Comparison of ENCODE assay signal across 15 cellular contexts in the genomic region with DNA sequence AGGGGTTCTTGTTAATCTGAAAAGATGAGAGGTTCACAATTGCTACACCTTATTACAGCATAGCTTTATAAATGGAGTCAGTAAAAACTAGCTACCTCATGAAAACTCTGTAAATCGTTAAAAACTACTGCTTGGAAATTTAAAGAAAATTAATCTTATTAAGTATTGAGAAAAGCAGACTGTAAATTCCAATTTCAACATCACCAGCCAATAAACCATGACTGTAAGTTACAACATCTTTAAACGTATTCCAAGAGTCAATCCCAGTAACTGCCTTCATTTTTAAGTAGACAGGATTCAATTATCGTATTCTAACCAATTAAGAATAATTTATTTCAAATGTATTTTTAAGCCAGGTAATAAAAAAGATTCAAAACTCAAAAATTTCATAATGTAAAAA.
"Had no signal": no experiment of that assay in that cellular context is flagged by ENCODE, and none has a peak within 500 bp of the region (broad histone marks: within the 10 kb centered on the region; RNA-seq: fewer than 3 reads in every experiment).

No MANE protein-coding gene starts in this region.

- H3K4me3 ChIP-seq: colonic mucosa, gastrocnemius medialis, heart right ventricle, ovary, smooth muscle cell had no signal

- H3K36me3 ChIP-seq: colonic mucosa, gastrocnemius medialis, heart right ventricle, ovary had no signal

- FAIRE-seq: endothelial cell of umbilical vein, islet of Langerhans had no signal

- H3K27me3 ChIP-seq: colonic mucosa, gastrocnemius medialis, heart right ventricle, ovary had no signal

- H3K4me1 ChIP-seq: colonic mucosa had no signal

- H3K9me3 ChIP-seq: colonic mucosa, gastrocnemius medialis, heart right ventricle, ovary had no signal

- DNase-seq: colonic mucosa; dermis blood vessel endothelial cell; gastrocnemius medialis; heart right ventricle; hypothalamus; mesendoderm; naive thymus-derived CD4-positive, alpha-beta T cell; ovary; right cardiac atrium; stimulated activated CD4-positive, alpha-beta T cell treated with anti-CD3 and anti-CD28 coated beads, Interleukin-2, amount 100 ng/mL, for 48 hours; stimulated activated naive CD4-positive, alpha-beta T cell treated with Interleukin-2 at 50 U/mL for 16 hours; trophoblast cell had no signal

- ATAC-seq: gastrocnemius medialis; heart right ventricle; naive thymus-derived CD4-positive, alpha-beta T cell; right cardiac atrium had no signal

- H3K4me2 ChIP-seq: smooth muscle cell had no signal

- H3K27ac ChIP-seq: colonic mucosa, gastrocnemius medialis, heart right ventricle, ovary had no signal
